In the genomic region with DNA sequence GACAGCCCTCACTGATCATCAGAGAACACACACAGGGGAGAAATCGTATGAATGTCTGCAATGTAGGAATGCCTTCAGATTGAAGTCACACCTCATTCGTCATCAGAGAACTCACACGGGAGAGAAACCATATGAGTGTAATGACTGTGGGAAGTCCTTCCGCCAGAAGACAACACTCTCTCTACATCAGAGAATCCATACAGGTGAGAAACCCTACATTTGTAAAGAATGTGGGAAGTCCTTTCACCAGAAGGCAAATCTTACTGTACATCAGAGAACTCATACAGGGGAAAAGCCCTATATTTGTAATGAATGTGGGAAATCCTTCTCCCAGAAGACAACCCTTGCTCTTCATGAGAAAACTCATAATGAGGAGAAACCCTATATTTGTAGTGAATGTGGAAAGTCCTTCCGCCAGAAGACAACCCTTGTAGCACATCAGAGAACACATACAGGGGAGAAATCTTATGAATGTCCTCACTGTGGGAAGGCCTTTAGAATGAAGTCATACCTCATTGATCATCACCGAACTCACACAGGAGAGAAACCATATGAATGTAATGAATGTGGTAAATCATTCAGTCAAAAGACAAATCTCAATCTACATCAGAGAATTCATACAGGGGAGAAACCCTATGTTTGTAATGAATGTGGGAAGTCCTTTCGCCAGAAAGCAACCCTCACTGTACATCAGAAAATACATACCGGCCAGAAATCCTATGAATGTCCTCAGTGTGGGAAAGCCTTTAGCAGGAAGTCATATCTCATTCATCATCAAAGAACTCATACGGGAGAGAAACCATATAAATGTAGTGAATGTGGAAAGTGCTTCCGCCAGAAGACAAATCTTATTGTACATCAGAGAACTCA, we compare ENCODE assay signal across 16 cellular contexts. TPM values are rescaled to one million over a fixed set of nuclear protein-coding genes. Genes with fewer than 3 reads are reported as not detected.
A peak's percentile ranks its signal among the peaks of the same experiment; 100 is the strongest.
DNase-seq lines count a peak whose midpoint lies in the region; ATAC-seq, FAIRE-seq and TF ChIP-seq lines count a peak whose summit lies in the region.
"Had no signal": no experiment of that assay in that cellular context is flagged by ENCODE, and none has a peak within 500 bp of the region (broad histone marks: within the 10 kb centered on the region; RNA-seq: fewer than 3 reads in every experiment).

No MANE protein-coding gene starts in this region.

- H3K4me3 Mint-ChIP-seq in GM23338 = no peak overlapping the region
- no peak overlapping the region for H3K4me3 Mint-ChIP-seq in activated T-helper 2 cell treated with anti-CD3 and anti-CD28 coated beads, Interferon-gamma antibody, Interleukin-2, Interleukin-4, amounts not matched to agents 10 μg/mL and 5 μg/mL and 100 μg/mL, durations not matched to agents 14 hours and 24 hours and 36 hours (ENCODE audit: low read depth)
- H3K4me3 Mint-ChIP-seq: brain, CD14-positive monocyte, immature natural killer cell had no signal

- peak overlapping the region; percentile 18 to 44 (median 36); a peak in 17 of 20 replicates for H3K4me3 ChIP-seq in BLaER1 treated with 17β-estradiol and CSF1 and Interleukin-3, amounts not matched to agents 10 nM and 100 nM
- H3K4me3 ChIP-seq in GM23338 (peak overlapping the region; percentile 13; the same call in 1 of the 2 replicates), GM12878 (no peak overlapping the region), kidney (ENCODE audit: low read length in 2 of 2) (peak overlapping the region; percentile 6 to 8), spleen (peak overlapping the region in 1 of 8 donors; percentile 24), psoas muscle (no peak overlapping the region)
- H3K4me3 ChIP-seq: sigmoid colon had no signal

- no peak for FAIRE-seq in GM12878 (lab: Jason Lieb, UNC)
- no peak for FAIRE-seq in kidney (lab: Jason Lieb, UNC)

- no peaks in the 10 kb centered on the region; the same call in 1 of the 2 replicates for H3K79me2 ChIP-seq in GM23338 (replicated peaks; ENCODE audit: insufficient read depth)
- no peaks in the 10 kb centered on the region for H3K79me2 ChIP-seq in GM12878 (ENCODE audit: control insufficient read depth, insufficient read depth, low read length)

- no peak for TF ChIP-seq EP300 in GM12878 (IDR thresholded peaks at IDR 0.05; ENCODE audit: borderline replicate concordance in 1 of 2, control insufficient read depth in 1 of 2, low read depth in 2 of 2, low read length in 2 of 2)

- no peaks in the 10 kb centered on the region for H3K4me1 Mint-ChIP-seq in GM23338
- no peaks in the 10 kb centered on the region for H3K4me1 Mint-ChIP-seq in activated T-helper 2 cell treated with anti-CD3 and anti-CD28 coated beads, Interferon-gamma antibody, Interleukin-2, Interleukin-4, amounts not matched to agents 10 μg/mL and 5 μg/mL and 100 μg/mL, durations not matched to agents 14 hours and 24 hours and 36 hours (ENCODE audit: low read depth)
- H3K4me1 Mint-ChIP-seq: brain, CD14-positive monocyte, immature natural killer cell, naive B cell had no signal

- WGBS in GM12878 (ENCODE audit: insufficient coverage, insufficient replicate concordance, low lambda C conversion rate, missing lambda C conversion rate) = 98% methylated on average over 7 of the region's 10 CpGs
- 94 to 98% (median 98%) methylated on average over 10 of the region's 10 CpGs for WGBS in spleen, 5 donors
- WGBS in psoas muscle, 3 donors = 98 to 99% (median 99%) methylated on average over 10 of the region's 10 CpGs

- H3K9me2 ChIP-seq in GM23338 (ENCODE audit: insufficient read depth) = no peaks in the 10 kb centered on the region

- RAD21 ChIA-PET in GM12878 (lab: Charles Lee; ENCODE audit: unreplicated experiment) = no interaction called here

- H3K27me3 ChIP-seq in BLaER1 treated with 17β-estradiol and CSF1 and Interleukin-3, amounts not matched to agents 10 nM and 100 nM = no peaks in the 10 kb centered on the region
- H3K27me3 ChIP-seq in GM23338 (ENCODE audit: insufficient read depth) (peaks cover 5% of the 10 kb centered on the region; the same call in 1 of the 2 replicates), GM12878 (replicated peaks in 1 of 2; ENCODE audit: control insufficient read depth in 2 of 2, insufficient read depth in 2 of 2, low read length in 1 of 2) (no peaks in the 10 kb centered on the region), spleen (replicated peaks in 1 of 7) (no peaks in the 10 kb centered on the region), psoas muscle (ENCODE audit: insufficient read depth in 3 of 3, low read length in 2 of 3) (no peaks in the 10 kb centered on the region)
- H3K27me3 ChIP-seq: sigmoid colon had no signal

- no peak for TF ChIP-seq POLR2A in GM12878 (IDR thresholded peaks at IDR 0.05; ENCODE audit: low read depth, low read length)
- TF ChIP-seq POLR2A in spleen (IDR thresholded peaks at IDR 0.05) = no peak

- H3K36me3 ChIP-seq in BLaER1 treated with 17β-estradiol and CSF1 and Interleukin-3, amounts not matched to agents 10 nM and 100 nM = peaks cover 96 to 100% (median 100%) of the 10 kb centered on the region in 11 experiments
- H3K36me3 ChIP-seq in GM23338 (ENCODE audit: insufficient read depth) (peaks cover 69% of the 10 kb centered on the region), GM12878 (ENCODE audit: control insufficient read depth in 2 of 2, insufficient read depth in 2 of 2, low read length in 1 of 2) (peaks cover 5 to 12% of the 10 kb centered on the region in 2 experiments), kidney (ENCODE audit: control insufficient read depth in 1 of 2, insufficient read depth in 2 of 2, low read length in 2 of 2) (peaks cover 36 to 51% of the 10 kb centered on the region in 2 donors), spleen (peaks cover 39 to 98% (median 87%) of the 10 kb centered on the region in 6 donors), psoas muscle (ENCODE audit: insufficient read depth in 1 of 2, low read depth in 1 of 2) (peaks cover 22 to 66% of the 10 kb centered on the region in 2 donors)

- TF ChIP-seq CTCF in GM23338 (conservative IDR thresholded peaks at IDR 0.05; ENCODE audit: low read depth in 2 of 2) (no peak), GM12878 (IDR thresholded peaks at IDR 0.05 in 2 of 3, conservative IDR thresholded peaks at IDR 0.05 in 1 of 3; ENCODE audit: control insufficient read depth in 2 of 3, extremely low read depth in 1 of 3, insufficient read depth in 1 of 3, low read depth in 3 of 3, low read length in 3 of 3) (no peak), kidney (IDR thresholded peaks at IDR 0.05; ENCODE audit: borderline replicate concordance, extremely low read depth, insufficient read depth) (no peak), spleen (IDR thresholded peaks at IDR 0.05 in 8 of 11, conservative IDR thresholded peaks at IDR 0.05 in 3 of 11) (no peak), psoas muscle (IDR thresholded peaks at IDR 0.05) (no peak)

- no peak overlapping the region for H3K4me2 ChIP-seq in BLaER1 treated with 17β-estradiol and CSF1 and Interleukin-3, amounts not matched to agents 10 nM and 100 nM
- H3K4me2 ChIP-seq in GM23338 (no peak overlapping the region), GM12878 (ENCODE audit: control insufficient read depth, insufficient read depth) (no peak overlapping the region)

- POLR2A ChIA-PET in GM12878 (lab: Charles Lee) = no interaction called here

- H3K36me3 Mint-ChIP-seq in GM23338 (ENCODE audit: low read depth) = peaks cover 89% of the 10 kb centered on the region
- H3K36me3 Mint-ChIP-seq in activated T-helper 2 cell treated with anti-CD3 and anti-CD28 coated beads, Interferon-gamma antibody, Interleukin-2, Interleukin-4, amounts not matched to agents 10 μg/mL and 5 μg/mL and 100 μg/mL, durations not matched to agents 14 hours and 24 hours and 36 hours (ENCODE audit: low read depth) = peaks cover 66% of the 10 kb centered on the region

- intact Hi-C loops in GM12878 (cut with micrococcal nuclease; ENCODE audit: unreplicated experiment) (no loop called here), kidney (cut with DNase I) (loop anchor here (10.0 kb wide), 1 partner anchor 95 kb away; no protein-coding TSS in a partner anchor), head of caudate nucleus (cut with DNase I) (no loop called here), spleen (cut with DNase I; ENCODE audit: low total_unique reads) (no loop called here), psoas muscle (cut with DNase I) (no loop called here)
- intact Hi-C loops in activated T-helper 2 cell treated with anti-CD3 and anti-CD28 coated beads, Interferon-gamma antibody, Interleukin-2, Interleukin-4, amounts not matched to agents 10 μg/mL and 5 μg/mL and 100 μg/mL, durations not matched to agents 14 hours and 24 hours and 36 hours (cut with micrococcal nuclease) = no loop called here

- H2AFZ ChIP-seq in GM23338 (no peak overlapping the region), GM12878 (ENCODE audit: control insufficient read depth, low read depth, low read length) (no peak overlapping the region)

- H3K9ac ChIP-seq in BLaER1 treated with 17β-estradiol and CSF1 and Interleukin-3, amounts not matched to agents 10 nM and 100 nM = no peak overlapping the region
- H3K9ac ChIP-seq in GM12878 (ENCODE audit: control insufficient read depth, insufficient read depth, low read length) = no peak overlapping the region
- no peak overlapping the region for H3K9ac ChIP-seq in kidney (ENCODE audit: low read length in 2 of 2)

- H3K9me3 ChIP-seq in BLaER1 treated with 17β-estradiol and CSF1 and Interleukin-3, amounts not matched to agents 10 nM and 100 nM (replicated peaks in 1 of 11) = peaks cover 100% of the 10 kb centered on the region in 11 experiments
- H3K9me3 ChIP-seq in GM12878 (replicated peaks; ENCODE audit: control insufficient read depth, insufficient read depth, low read length) (peaks cover 42% of the 10 kb centered on the region), kidney (ENCODE audit: control insufficient read depth in 1 of 2, low read length in 2 of 2) (peaks cover 61 to 80% of the 10 kb centered on the region in 2 donors), spleen (peaks cover 71 to 100% (median 100%) of the 10 kb centered on the region in 8 donors), psoas muscle (peaks cover 91% of the 10 kb centered on the region)

- no peak overlapping the region for H3K27ac Mint-ChIP-seq in GM23338
- H3K27ac Mint-ChIP-seq in activated T-helper 2 cell treated with anti-CD3 and anti-CD28 coated beads, Interferon-gamma antibody, Interleukin-2, Interleukin-4, amounts not matched to agents 10 μg/mL and 5 μg/mL and 100 μg/mL, durations not matched to agents 14 hours and 24 hours and 36 hours = no peak overlapping the region
- H3K27ac Mint-ChIP-seq: brain, CD14-positive monocyte, immature natural killer cell had no signal

- CTCF ChIA-PET in GM12878 (lab: Yijun Ruan, JAX) = no interaction called here

- H3K27ac ChIP-seq in BLaER1 treated with 17β-estradiol and CSF1 and Interleukin-3, amounts not matched to agents 10 nM and 100 nM = no peak overlapping the region
- no peak overlapping the region for H3K27ac ChIP-seq in GM23338 (ENCODE audit: low read depth)
- H3K27ac ChIP-seq in GM12878 (ENCODE audit: control insufficient read depth, insufficient read depth) = no peak overlapping the region
- no peak overlapping the region for H3K27ac ChIP-seq in kidney (ENCODE audit: low read depth in 2 of 2, low read length in 2 of 2)
- no peak overlapping the region for H3K27ac ChIP-seq in spleen
- H3K27ac ChIP-seq in psoas muscle = no peak overlapping the region
- H3K27ac ChIP-seq: sigmoid colon had no signal

- no peaks in the 10 kb centered on the region for H4K20me1 ChIP-seq in BLaER1 treated with 17β-estradiol and CSF1 and Interleukin-3, amounts not matched to agents 10 nM and 100 nM
- H4K20me1 ChIP-seq in GM23338 (replicated peaks; ENCODE audit: insufficient read depth) = no peaks in the 10 kb centered on the region
- no peaks in the 10 kb centered on the region for H4K20me1 ChIP-seq in GM12878 (ENCODE audit: control insufficient read depth, insufficient read depth)

- no peaks in the 10 kb centered on the region for H3K4me1 ChIP-seq in BLaER1 treated with 17β-estradiol and CSF1 and Interleukin-3, amounts not matched to agents 10 nM and 100 nM
- no peaks in the 10 kb centered on the region for H3K4me1 ChIP-seq in GM23338 (ENCODE audit: insufficient read depth)
- H3K4me1 ChIP-seq in GM12878 (ENCODE audit: control insufficient read depth, insufficient read depth, low read length) = no peaks in the 10 kb centered on the region
- H3K4me1 ChIP-seq in kidney (ENCODE audit: control insufficient read depth in 1 of 2, insufficient read depth in 1 of 2, low read depth in 1 of 2, low read length in 2 of 2) = no peaks in the 10 kb centered on the region
- no peaks in the 10 kb centered on the region for H3K4me1 ChIP-seq in spleen
- H3K4me1 ChIP-seq in psoas muscle = no peaks in the 10 kb centered on the region
- H3K4me1 ChIP-seq: sigmoid colon had no signal

- H3K9me3 Mint-ChIP-seq in GM23338 = peaks cover 95% of the 10 kb centered on the region
- peaks cover 68% of the 10 kb centered on the region for H3K9me3 Mint-ChIP-seq in activated T-helper 2 cell treated with anti-CD3 and anti-CD28 coated beads, Interferon-gamma antibody, Interleukin-2, Interleukin-4, amounts not matched to agents 10 μg/mL and 5 μg/mL and 100 μg/mL, durations not matched to agents 14 hours and 24 hours and 36 hours

- in situ Hi-C loops in GM12878 (cut with MboI) = no loop called here

- TSS peak; percentile 47 for BruUV-seq in GM12878 (replicated peaks; lab: Mats Ljungman, UMichigan)

- H3K27me3 Mint-ChIP-seq in GM23338 (ENCODE audit: insufficient read depth, low read depth, poor library complexity) = peaks cover 5% of the 10 kb centered on the region
- H3K27me3 Mint-ChIP-seq in activated T-helper 2 cell treated with anti-CD3 and anti-CD28 coated beads, Interferon-gamma antibody, Interleukin-2, Interleukin-4, amounts not matched to agents 10 μg/mL and 5 μg/mL and 100 μg/mL, durations not matched to agents 14 hours and 24 hours and 36 hours (ENCODE audit: low read depth) = no peaks in the 10 kb centered on the region
- H3K27me3 Mint-ChIP-seq: brain, naive B cell had no signal

- ATAC-seq in GM23338 (no peak), GM12878 (no peak), psoas muscle (no peak)
- ATAC-seq: activated CD4-positive, CD25-positive, alpha-beta regulatory T cell treated with anti-CD3 and anti-CD28 coated beads, Interleukin-2, amount 50 U/mL, for 24 hours had no signal

- SMC1A ChIA-PET in GM12878 (lab: Charles Lee; ENCODE audit: uncharacterized antibody, unreplicated experiment) = no interaction called here

- H3F3A ChIP-seq in GM23338 (replicated peaks; ENCODE audit: low read depth) = no peaks in the 10 kb centered on the region

- no peak for TF ChIP-seq RAD21 in GM12878 (IDR thresholded peaks at IDR 0.05; ENCODE audit: insufficient read depth, low read depth, low read length)

- DNase-seq in GM23338 (ENCODE audit: low spot score) (peak; percentile 9), GM12878 (ENCODE audit: low read depth, low spot score) (no peak), kidney (no peak), head of caudate nucleus (no peak), spleen (no peak), psoas muscle (no peak)
- DNase-seq in activated T-helper 2 cell treated with anti-CD3 and anti-CD28 coated beads, Interferon-gamma antibody, Interleukin-2, Interleukin-4, amounts not matched to agents 10 μg/mL and 5 μg/mL and 100 μg/mL, durations not matched to agents 14 hours and 24 hours and 36 hours (ENCODE audit: low spot score) = no peak
- DNase-seq: immature natural killer cell, naive B cell, NCI-H2171, sigmoid colon, substantia nigra had no signal

RNA-seq across cellular contexts. Expression of gene ZNF567, which starts 32.5 kb away (rescaled TPM):
- 15.6 and 15.8 TPM in 2 replicates for total RNA-seq in GM23338 (2014; rRNA removed; shearing (Covaris generic))
- polyA plus RNA-seq in GM23338 (2016; fragmentation: Nextera tagmentation; extraction: Ambion mirVana) = 17.3 and 17.6 TPM in 2 replicates
- total RNA-seq in GM12878 (2013; cell fraction: nucleolus; rRNA removed) = 57.1 and 60.7 TPM in 2 replicates
- total RNA-seq in GM12878 (2014; rRNA removed) = 4.9 and 7.0 TPM in 2 replicates
- 10.4 and 12.2 TPM in 2 replicates for total RNA-seq in GM12878 (2014; rRNA removed; fragmentation: Illumina TruSeq; extraction: Trizol)
- total RNA-seq in GM12878 (2021) = 5.4 TPM in 2 replicates
- 1.5 TPM for polyA plus RNA-seq in GM12878 (2011; ENCODE audit: low read depth)
- polyA plus RNA-seq in GM12878 (2011; rRNA removed) = 11.9 and 18.1 TPM in 2 replicates
- 3.1 and 4.1 TPM in 2 replicates for polyA plus RNA-seq in GM12878 (2011; cell fraction: cytosol; rRNA removed)
- polyA plus RNA-seq in GM12878 (2011; cell fraction: nucleus; rRNA removed) = 10.1 and 16.3 TPM in 2 replicates
- polyA plus RNA-seq in GM12878 (2012) = 3.5 and 5.6 TPM in 2 replicates
- polyA plus RNA-seq in GM12878 (2014; fragmentation: Illumina TruSeq; extraction: Trizol) = 9.7 and 16.6 TPM in 2 replicates
- 10 to 100 TPM in 1 of 2 experiments, 1 to 10 TPM in 1; 8.8 to 11.5 TPM for polyA plus RNA-seq in GM12878 (2014; fragmentation: Nextera tagmentation; extraction: Ambion mirVana)
- polyA plus RNA-seq in GM12878 (2014; rRNA removed) = 5.3 and 6.2 TPM in 2 replicates
- 1 to 10 TPM; 8.5 to 8.6 TPM for polyA plus RNA-seq in GM12878 (2016; fragmentation: Nextera tagmentation; extraction: Ambion mirVana)
- 6.2 and 13.5 TPM in 2 replicates for polyA minus RNA-seq in GM12878 (2011; rRNA and poly(A)+ RNA removed)
- 1.9 and 2.8 TPM in 2 replicates for polyA minus RNA-seq in GM12878 (2011; cell fraction: cytosol; rRNA and poly(A)+ RNA removed)
- polyA minus RNA-seq in GM12878 (2011; cell fraction: nucleus; rRNA and poly(A)+ RNA removed) = 5.2 and 10.5 TPM in 2 replicates
- 9.8 TPM for total RNA-seq in kidney
- polyA plus RNA-seq in kidney (ENCODE audit: insufficient read depth, low read depth, low replicate concordance) = 4.0 TPM
- total RNA-seq in activated T-helper 2 cell treated with anti-CD3 and anti-CD28 coated beads, Interferon-gamma antibody, Interleukin-2, Interleukin-4, amounts not matched to agents 10 μg/mL and 5 μg/mL and 100 μg/mL, durations not matched to agents 14 hours and 24 hours and 36 hours = 7.6 and 7.7 TPM in 2 replicates
- 10 to 100 TPM in 4 of 7 donors, 1 to 10 TPM in 3; 7.5 to 24.1 (median 11.7) TPM for total RNA-seq in spleen
- 1 to 10 TPM; 2.2 to 6.3 (median 3.4) TPM for polyA plus RNA-seq in spleen
- 1 to 10 TPM; 1.8 to 3.6 (median 2.3) TPM for total RNA-seq in psoas muscle
- 1 to 10 TPM in 2 of 3 donors, under 1 TPM in 1; 0.73 to 3.0 (median 2.0) TPM for polyA plus RNA-seq in psoas muscle

RNA-seq across cellular contexts. Expression of gene ZNF850, which starts 52.7 kb away (rescaled TPM):
- 41.1 and 43.9 TPM in 2 replicates for total RNA-seq in GM23338 (2014; rRNA removed; shearing (Covaris generic))
- 7.7 and 8.7 TPM in 2 replicates for polyA plus RNA-seq in GM23338 (2016; fragmentation: Nextera tagmentation; extraction: Ambion mirVana)
- 22.1 and 35.1 TPM in 2 replicates for total RNA-seq in GM12878 (2013; cell fraction: nucleolus; rRNA removed)
- 3.4 and 4.1 TPM in 2 replicates for total RNA-seq in GM12878 (2014; rRNA removed)
- 5.4 and 6.4 TPM in 2 replicates for total RNA-seq in GM12878 (2014; rRNA removed; fragmentation: Illumina TruSeq; extraction: Trizol)
- 4.5 and 6.1 TPM in 2 replicates for total RNA-seq in GM12878 (2021)
- polyA plus RNA-seq in GM12878 (2011; ENCODE audit: low read depth) = 2.1 TPM
- polyA plus RNA-seq in GM12878 (2011; rRNA removed) = 5.0 and 6.3 TPM in 2 replicates
- 2.6 and 3.9 TPM in 2 replicates for polyA plus RNA-seq in GM12878 (2011; cell fraction: cytosol; rRNA removed)
- polyA plus RNA-seq in GM12878 (2011; cell fraction: nucleus; rRNA removed) = 3.2 and 4.6 TPM in 2 replicates
- polyA plus RNA-seq in GM12878 (2012) = 1.8 and 1.9 TPM in 2 replicates
- polyA plus RNA-seq in GM12878 (2014; fragmentation: Illumina TruSeq; extraction: Trizol) = 1.6 and 2.2 TPM in 2 replicates
- polyA plus RNA-seq in GM12878 (2014; fragmentation: Nextera tagmentation; extraction: Ambion mirVana) = under 1 TPM; 0.44 to 0.63 TPM
- 1.7 and 2.9 TPM in 2 replicates for polyA plus RNA-seq in GM12878 (2014; rRNA removed)
- 1 to 10 TPM; 1.7 to 2.2 TPM for polyA plus RNA-seq in GM12878 (2016; fragmentation: Nextera tagmentation; extraction: Ambion mirVana)
- polyA minus RNA-seq in GM12878 (2011; rRNA and poly(A)+ RNA removed) = 11.8 and 13.0 TPM in 2 replicates
- 2.5 and 3.2 TPM in 2 replicates for polyA minus RNA-seq in GM12878 (2011; cell fraction: cytosol; rRNA and poly(A)+ RNA removed)
- 2.4 and 7.5 TPM in 2 replicates for polyA minus RNA-seq in GM12878 (2011; cell fraction: nucleus; rRNA and poly(A)+ RNA removed)
- total RNA-seq in kidney = 4.2 TPM
- polyA plus RNA-seq in kidney (ENCODE audit: insufficient read depth, low read depth, low replicate concordance) = 0.09 TPM
- 3.3 and 4.7 TPM in 2 replicates for total RNA-seq in activated T-helper 2 cell treated with anti-CD3 and anti-CD28 coated beads, Interferon-gamma antibody, Interleukin-2, Interleukin-4, amounts not matched to agents 10 μg/mL and 5 μg/mL and 100 μg/mL, durations not matched to agents 14 hours and 24 hours and 36 hours
- total RNA-seq in spleen = 1 to 10 TPM; 3.1 to 7.8 (median 4.6) TPM
- under 1 TPM; 0.36 to 0.51 (median 0.46) TPM for polyA plus RNA-seq in spleen
- 1 to 10 TPM in 1 of 4 donors, under 1 TPM in 3; 0.27 to 1.1 (median 0.61) TPM for total RNA-seq in psoas muscle
- polyA plus RNA-seq in psoas muscle = under 1 TPM; 0.10 to 0.29 (median 0.14) TPM

RNA-seq across cellular contexts. Expression of gene ZNF461, which starts 53.3 kb away (rescaled TPM):
- total RNA-seq in GM23338 (2014; rRNA removed; shearing (Covaris generic)) = 6.9 and 9.1 TPM in 2 replicates
- polyA plus RNA-seq in GM23338 (2016; fragmentation: Nextera tagmentation; extraction: Ambion mirVana) (3.0 and 3.1 TPM in 2 replicates), GM12878 (2011; rRNA removed) (4.5 and 5.1 TPM in 2 replicates), GM12878 (2014; fragmentation: Illumina TruSeq; extraction: Trizol) (2.2 TPM in 2 replicates), GM12878 (2014; fragmentation: Nextera tagmentation; extraction: Ambion mirVana) (1 to 10 TPM; 1.2 to 1.3 TPM), GM12878 (2014; rRNA removed) (2.0 and 4.0 TPM in 2 replicates), GM12878 (2016; fragmentation: Nextera tagmentation; extraction: Ambion mirVana) (1 to 10 TPM; 1.8 to 2.2 TPM), kidney (ENCODE audit: insufficient read depth, low read depth, low replicate concordance) (3.2 TPM), spleen (1 to 10 TPM; 3.4 to 6.1 (median 4.4) TPM), psoas muscle (1 to 10 TPM; 1.6 to 5.7 (median 1.7) TPM)
- total RNA-seq in GM12878 (2013; cell fraction: nucleolus; rRNA removed) = 29.8 and 30.2 TPM in 2 replicates
- total RNA-seq in GM12878 (2014; rRNA removed) (2.1 and 2.6 TPM in 2 replicates), GM12878 (2014; rRNA removed; fragmentation: Illumina TruSeq; extraction: Trizol) (3.5 and 3.6 TPM in 2 replicates), GM12878 (2021) (2.8 and 3.0 TPM in 2 replicates), kidney (11.8 TPM), spleen (10 to 100 TPM in 4 of 7 donors, 1 to 10 TPM in 3; 8.0 to 11.8 (median 10.1) TPM), psoas muscle (1 to 10 TPM; 2.0 to 5.1 (median 2.2) TPM)
- polyA plus RNA-seq in GM12878 (2011; ENCODE audit: low read depth) = 3.5 TPM
- polyA plus RNA-seq in GM12878 (2011; cell fraction: cytosol; rRNA removed) = 1.3 and 1.7 TPM in 2 replicates
- 3.6 and 3.8 TPM in 2 replicates for polyA plus RNA-seq in GM12878 (2011; cell fraction: nucleus; rRNA removed)
- 4.0 and 4.4 TPM in 2 replicates for polyA plus RNA-seq in GM12878 (2012)
- polyA minus RNA-seq in GM12878 (2011; rRNA and poly(A)+ RNA removed) = 3.0 and 3.2 TPM in 2 replicates
- polyA minus RNA-seq in GM12878 (2011; cell fraction: cytosol; rRNA and poly(A)+ RNA removed) = 1.9 and 2.8 TPM in 2 replicates
- polyA minus RNA-seq in GM12878 (2011; cell fraction: nucleus; rRNA and poly(A)+ RNA removed) = 1.9 and 3.3 TPM in 2 replicates
- total RNA-seq in activated T-helper 2 cell treated with anti-CD3 and anti-CD28 coated beads, Interferon-gamma antibody, Interleukin-2, Interleukin-4, amounts not matched to agents 10 μg/mL and 5 μg/mL and 100 μg/mL, durations not matched to agents 14 hours and 24 hours and 36 hours = 5.0 and 5.7 TPM in 2 replicates

Comparison
In these comparisons a context has a peak if more than half of its experiments do, and no peak if none do; other contexts are left out.
1. H3K4me3 ChIP-seq: peak in BLaER1 treated with 17β-estradiol and CSF1 and Interleukin-3, amounts not matched to agents 10 nM and 100 nM (10 of 10), GM23338 (single experiment) and kidney (2 of 2); none in GM12878 (single experiment) and psoas muscle (single experiment).